Comparison of ENCODE assay signal across 19 cellular contexts in the genomic region with DNA sequence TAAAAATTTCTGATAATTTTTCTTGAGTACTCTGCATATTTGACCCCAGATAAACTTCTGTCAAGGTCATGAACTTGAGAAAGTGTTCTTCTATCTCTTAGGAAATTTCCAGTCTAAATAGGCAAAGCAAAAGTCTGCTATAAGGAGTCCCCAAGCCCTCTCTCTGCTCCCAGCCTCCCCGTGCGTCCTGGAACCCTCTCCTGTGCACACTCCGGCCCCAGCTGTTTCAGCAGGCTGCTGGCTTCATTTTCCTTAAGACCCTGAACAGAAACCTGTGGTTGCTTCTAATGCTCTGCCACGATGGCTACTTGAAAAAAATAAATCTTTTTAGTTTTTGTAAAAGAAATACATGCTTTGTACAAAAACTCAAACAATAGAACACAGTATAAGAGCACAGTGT. TPM values are rescaled to one million over a fixed set of nuclear protein-coding genes. Genes with fewer than 3 reads are reported as not detected.
DNase-seq lines count a peak whose midpoint lies in the region; ATAC-seq, FAIRE-seq and TF ChIP-seq lines count a peak whose summit lies in the region.
"Had no signal": no experiment of that assay in that cellular context is flagged by ENCODE, and none has a peak within 500 bp of the region (broad histone marks: within the 10 kb centered on the region; RNA-seq: fewer than 3 reads in every experiment).

No MANE protein-coding gene starts in this region.

- in situ Hi-C loops in K562 (cut with MboI), result no loop called here

- H3K4me3 ChIP-seq in K562, result no peak overlapping the region

- intact Hi-C loops in activated CD4-positive, alpha-beta T cell treated with anti-CD3 and anti-CD28 coated beads for 36 hours (cut with DNase I, micrococcal nuclease), result no loop called here
- intact Hi-C loops in K562 (cut with micrococcal nuclease), result no loop called here

- 63% methylated on average over 4 of the region's 4 CpGs for WGBS in K562 (ENCODE audit: insufficient coverage, low coverage, missing lambda C conversion rate)

- no peaks in the 10 kb centered on the region for H3K79me2 ChIP-seq in K562 (ENCODE audit: control insufficient read depth, insufficient read depth, low read length)

- no peak for FAIRE-seq in K562 (lab: Jason Lieb, UNC)

- POLR2A ChIA-PET in activated CD4-positive, alpha-beta T cell treated with anti-CD3 and anti-CD28 coated beads, Interleukin-2, amount 10 ng/mL, durations not matched to agents 7 days and 5 days (lab: Charles Lee), result no interaction called here
- POLR2A ChIA-PET in activated CD4-positive, alpha-beta T cell treated with anti-CD3 and anti-CD28 coated beads for 36 hours (lab: Charles Lee), result no interaction called here
- POLR2A ChIA-PET in K562 (lab: Yijun Ruan, JAX), result no interaction called here

- no peaks in the 10 kb centered on the region for H3K36me3 Mint-ChIP-seq in activated CD4-positive, alpha-beta T cell treated with anti-CD3 and anti-CD28 coated beads, Interleukin-2, amount 10 ng/mL, durations not matched to agents 7 days and 5 days (ENCODE audit: low read depth)
- no peaks in the 10 kb centered on the region for H3K36me3 Mint-ChIP-seq in activated CD4-positive, alpha-beta T cell treated with anti-CD3 and anti-CD28 coated beads for 36 hours (ENCODE audit: low read depth)
- H3K36me3 Mint-ChIP-seq: CD14-positive monocyte; CD8-positive, alpha-beta memory T cell had no signal

- TF ChIP-seq POLR2A in K562 (conservative IDR thresholded peaks at IDR 0.05), result no peak

- H3K27ac Mint-ChIP-seq in activated CD4-positive, alpha-beta T cell treated with anti-CD3 and anti-CD28 coated beads, Interleukin-2, amount 10 ng/mL, durations not matched to agents 7 days and 5 days, result no peak overlapping the region
- no peak overlapping the region for H3K27ac Mint-ChIP-seq in activated CD4-positive, alpha-beta T cell treated with anti-CD3 and anti-CD28 coated beads for 36 hours

- no peaks in the 10 kb centered on the region for H3K9me1 ChIP-seq in K562 (ENCODE audit: control insufficient read depth, insufficient read depth, low read length)

- no peak for TF ChIP-seq RAD21 in K562 (CRISPR knock-in tag; conservative IDR thresholded peaks at IDR 0.05 in 1 of 2, IDR thresholded peaks at IDR 0.05 in 1 of 2)

- H3K4me1 Mint-ChIP-seq in activated CD4-positive, alpha-beta T cell treated with anti-CD3 and anti-CD28 coated beads, Interleukin-2, amount 10 ng/mL, durations not matched to agents 7 days and 5 days, result peaks cover 45% of the 10 kb centered on the region
- H3K4me1 Mint-ChIP-seq in activated CD4-positive, alpha-beta T cell treated with anti-CD3 and anti-CD28 coated beads for 36 hours, result peaks cover 36% of the 10 kb centered on the region

- H3K9ac ChIP-seq in K562 (ENCODE audit: insufficient read depth in 1 of 2, low read depth in 2 of 2, low read length in 2 of 2), result no peak overlapping the region

- H3K27me3 Mint-ChIP-seq in activated CD4-positive, alpha-beta T cell treated with anti-CD3 and anti-CD28 coated beads, Interleukin-2, amount 10 ng/mL, durations not matched to agents 7 days and 5 days, result peaks cover 9% of the 10 kb centered on the region
- no peaks in the 10 kb centered on the region for H3K27me3 Mint-ChIP-seq in activated CD4-positive, alpha-beta T cell treated with anti-CD3 and anti-CD28 coated beads for 36 hours

- no peak for TF ChIP-seq CTCF in K562 (IDR thresholded peaks at IDR 0.05 in 2 of 3, conservative IDR thresholded peaks at IDR 0.05 in 1 of 3; ENCODE audit: insufficient read depth in 2 of 3, low read depth in 1 of 3, low read length in 3 of 3)

- no peak for ATAC-seq in activated CD4-positive, alpha-beta T cell treated with anti-CD3 and anti-CD28 coated beads for 36 hours
- ATAC-seq in K562, result no peak
- no peak for ATAC-seq in HG02840 (IDR thresholded peaks at IDR 0.05; ENCODE audit: low FRiP score, unreplicated experiment)
- ATAC-seq in HG03097 (IDR thresholded peaks at IDR 0.05; ENCODE audit: low FRiP score, unreplicated experiment), result no peak

- H3K4me1 ChIP-seq in K562 (replicated peaks in 1 of 2; ENCODE audit: control insufficient read depth in 2 of 2, insufficient read depth in 2 of 2, low read length in 2 of 2), result peaks cover 4 to 19% of the 10 kb centered on the region in 2 experiments; a peak in 4 of 5 replicates
- H3K4me1 ChIP-seq: Caco-2 had no signal

- no peaks in the 10 kb centered on the region for H4K20me1 ChIP-seq in K562 (replicated peaks; ENCODE audit: control insufficient read depth, insufficient read depth, low read length)

- peaks cover 8% of the 10 kb centered on the region for H3K9me3 Mint-ChIP-seq in activated CD4-positive, alpha-beta T cell treated with anti-CD3 and anti-CD28 coated beads, Interleukin-2, amount 10 ng/mL, durations not matched to agents 7 days and 5 days
- no peaks in the 10 kb centered on the region for H3K9me3 Mint-ChIP-seq in activated CD4-positive, alpha-beta T cell treated with anti-CD3 and anti-CD28 coated beads for 36 hours (ENCODE audit: low read depth)
- H3K9me3 Mint-ChIP-seq: CD14-positive monocyte; CD8-positive, alpha-beta memory T cell had no signal

- no peak overlapping the region for H3K4me2 ChIP-seq in K562 (ENCODE audit: insufficient read depth, low read length)

- H3K27ac ChIP-seq in K562 (ENCODE audit: extremely low read depth, low read depth, low read length), result no peak overlapping the region
- H3K27ac ChIP-seq: 22Rv1, HL-60 had no signal

- no peaks in the 10 kb centered on the region for H3K27me3 ChIP-seq in K562 (ENCODE audit: control insufficient read depth in 2 of 2, insufficient read depth in 2 of 2, low read length in 2 of 2)

- H3K9me3 ChIP-seq in K562 (replicated peaks; ENCODE audit: control insufficient read depth, insufficient read depth, low read depth, low read length), result no peaks in the 10 kb centered on the region
- H3K9me3 ChIP-seq: Caco-2 had no signal

- BruUV-seq in K562 (replicated peaks; lab: Mats Ljungman, UMichigan), result no TSS peak

- no peak overlapping the region for H3K4me3 Mint-ChIP-seq in activated CD4-positive, alpha-beta T cell treated with anti-CD3 and anti-CD28 coated beads, Interleukin-2, amount 10 ng/mL, durations not matched to agents 7 days and 5 days
- no peak overlapping the region for H3K4me3 Mint-ChIP-seq in activated CD4-positive, alpha-beta T cell treated with anti-CD3 and anti-CD28 coated beads for 36 hours
- H3K4me3 Mint-ChIP-seq: CD14-positive monocyte; CD8-positive, alpha-beta memory T cell had no signal

- H3K36me3 ChIP-seq in K562 (ENCODE audit: control insufficient read depth, insufficient read depth, low read length), result no peaks in the 10 kb centered on the region

- H2AFZ ChIP-seq in K562 (ENCODE audit: low read depth, low read length), result no peak overlapping the region

- peak; percentile 3 for DNase-seq in activated CD4-positive, alpha-beta T cell treated with anti-CD3 and anti-CD28 coated beads, Interleukin-2, amount 10 ng/mL, durations not matched to agents 7 days and 5 days
- DNase-seq in activated CD4-positive, alpha-beta T cell treated with anti-CD3 and anti-CD28 coated beads for 36 hours, result no peak
- DNase-seq in K562 (ENCODE audit: extremely low read depth in 1 of 4, low spot score in 3 of 4), result no peak
- peak; percentile 25 for DNase-seq in islet precursor cell
- DNase-seq in ureter (ENCODE audit: low spot score), result peak; percentile 20
- no peak for DNase-seq in NCI-H226
- DNase-seq: Caco-2; CD8-positive, alpha-beta memory T cell; DMS53; GF-D8; KBM-7 had no signal

- no peak for TF ChIP-seq EP300 in K562 (IDR thresholded peaks at IDR 0.05; ENCODE audit: low read length)

- CTCF ChIA-PET in activated CD4-positive, alpha-beta T cell treated with anti-CD3 and anti-CD28 coated beads, Interleukin-2, amount 10 ng/mL, durations not matched to agents 7 days and 5 days (lab: Charles Lee), result no interaction called here
- CTCF ChIA-PET in activated CD4-positive, alpha-beta T cell treated with anti-CD3 and anti-CD28 coated beads for 36 hours (lab: Charles Lee), result no interaction called here
- CTCF ChIA-PET in K562 (lab: Yijun Ruan, JAX; ENCODE audit: low intra/inter-chr PET ratio), result no interaction called here

RNA-seq across cellular contexts. Expression of a gene that starts 14.7 kb away (rescaled TPM):
- under 1 TPM; 0.10 TPM for total RNA-seq in activated CD4-positive, alpha-beta T cell treated with anti-CD3 and anti-CD28 coated beads, Interleukin-2, amount 10 ng/mL, durations not matched to agents 7 days and 5 days
- total RNA-seq in activated CD4-positive, alpha-beta T cell treated with anti-CD3 and anti-CD28 coated beads for 36 hours, result not detected
- total RNA-seq in K562 (2011; cell fraction: chromatin; rRNA removed; ENCODE audit: low replicate concordance), result not detected in 2 replicates
- not detected in 2 replicates for total RNA-seq in K562 (2011; cell fraction: nucleolus; rRNA removed)
- total RNA-seq in K562 (2011; cell fraction: nucleoplasm; rRNA removed), result not detected in 2 replicates
- 0.04 TPM in 1 of 2 replicates, not detected in the other for total RNA-seq in K562 (2014; rRNA removed)
- total RNA-seq in K562 (2014; rRNA removed; fragmentation: Illumina TruSeq; extraction: Trizol), result 0.04 and 0.10 TPM in 2 replicates
- 0.60 and 0.69 TPM in 2 replicates for total RNA-seq in K562 (2015; rRNA removed; fragmentation: Illumina TruSeq; extraction: Trizol)
- 0.11 TPM in 1 of 2 replicates, not detected in the other for total RNA-seq in K562 (2021)
- polyA plus RNA-seq in K562 (2011; rRNA removed), result 0.03 and 0.04 TPM in 2 replicates
- not detected in 2 replicates for polyA plus RNA-seq in K562 (2011; cell fraction: cytosol; rRNA removed)
- 0.06 TPM in 1 of 2 replicates, not detected in the other for polyA plus RNA-seq in K562 (2011; cell fraction: nucleus; rRNA removed)
- polyA plus RNA-seq in K562 (2012), result 0.42 and 0.87 TPM in 2 replicates
- 0.06 TPM in 1 of 2 replicates, not detected in the other for polyA plus RNA-seq in K562 (2014; fragmentation: Illumina TruSeq; extraction: Trizol)
- polyA plus RNA-seq in K562 (2014; fragmentation: Nextera tagmentation; extraction: Ambion mirVana), result under 1 TPM; 0.07 to 0.10 TPM
- 0.17 TPM in 1 of 2 replicates, not detected in the other for polyA plus RNA-seq in K562 (2014; rRNA removed)
- not detected in 2 replicates for polyA minus RNA-seq in K562 (2011; rRNA and poly(A)+ RNA removed)
- polyA minus RNA-seq in K562 (2011; cell fraction: cytosol; rRNA and poly(A)+ RNA removed), result not detected in 2 replicates
- not detected in 2 replicates for polyA minus RNA-seq in K562 (2011; cell fraction: nucleus; rRNA and poly(A)+ RNA removed)
- total RNA-seq in ureter, result not detected
- total RNA-seq: A673; Caco-2; CD8-positive, alpha-beta memory T cell had no signal
- polyA plus RNA-seq: BJ, CD14-positive monocyte had no signal

RNA-seq across cellular contexts. Expression of a gene that starts 18.9 kb away (rescaled TPM):
- 1 to 10 TPM; 8.2 to 8.6 TPM for total RNA-seq in activated CD4-positive, alpha-beta T cell treated with anti-CD3 and anti-CD28 coated beads, Interleukin-2, amount 10 ng/mL, durations not matched to agents 7 days and 5 days
- 1 to 10 TPM; 1.7 to 1.9 TPM for total RNA-seq in activated CD4-positive, alpha-beta T cell treated with anti-CD3 and anti-CD28 coated beads for 36 hours
- not detected in 2 replicates for total RNA-seq in K562 (2011; cell fraction: chromatin; rRNA removed; ENCODE audit: low replicate concordance)
- total RNA-seq in K562 (2011; cell fraction: nucleolus; rRNA removed), result not detected in 2 replicates
- total RNA-seq in K562 (2011; cell fraction: nucleoplasm; rRNA removed), result not detected in 2 replicates
- total RNA-seq in K562 (2014; rRNA removed) (0.14 TPM in 1 of 2 replicates, not detected in the other), K562 (2014; rRNA removed; fragmentation: Illumina TruSeq; extraction: Trizol) (not detected in 2 replicates), K562 (2015; rRNA removed; fragmentation: Illumina TruSeq; extraction: Trizol) (0.11 and 0.18 TPM in 2 replicates), K562 (2021) (not detected in 2 replicates), ureter (not detected)
- polyA plus RNA-seq in K562 (2011; rRNA removed) (not detected in 2 replicates), K562 (2014; fragmentation: Illumina TruSeq; extraction: Trizol) (0.09 TPM in 1 of 2 replicates, not detected in the other), K562 (2014; fragmentation: Nextera tagmentation; extraction: Ambion mirVana) (not detected), K562 (2014; rRNA removed) (0.13 TPM in 1 of 2 replicates, not detected in the other)
- not detected in 2 replicates for polyA plus RNA-seq in K562 (2011; cell fraction: cytosol; rRNA removed)
- polyA plus RNA-seq in K562 (2011; cell fraction: nucleus; rRNA removed), result 0.13 TPM in 1 of 2 replicates, not detected in the other
- polyA plus RNA-seq in K562 (2012), result 0.18 and 0.37 TPM in 2 replicates
- not detected in 2 replicates for polyA minus RNA-seq in K562 (2011; rRNA and poly(A)+ RNA removed)
- polyA minus RNA-seq in K562 (2011; cell fraction: cytosol; rRNA and poly(A)+ RNA removed), result not detected in 2 replicates
- polyA minus RNA-seq in K562 (2011; cell fraction: nucleus; rRNA and poly(A)+ RNA removed), result not detected in 2 replicates
- total RNA-seq: A673, Caco-2, H4 had no signal
- polyA plus RNA-seq: BJ, CD14-positive monocyte had no signal

RNA-seq across cellular contexts. Expression of a gene that starts 36.0 kb away (rescaled TPM):
- total RNA-seq in activated CD4-positive, alpha-beta T cell treated with anti-CD3 and anti-CD28 coated beads, Interleukin-2, amount 10 ng/mL, durations not matched to agents 7 days and 5 days, result 10 to 100 TPM; 12.3 to 13.0 TPM
- 1 to 10 TPM; 3.2 TPM for total RNA-seq in activated CD4-positive, alpha-beta T cell treated with anti-CD3 and anti-CD28 coated beads for 36 hours
- not detected in 2 replicates for total RNA-seq in K562 (2011; cell fraction: chromatin; rRNA removed; ENCODE audit: low replicate concordance)
- total RNA-seq in K562 (2011; cell fraction: nucleolus; rRNA removed), result not detected in 2 replicates
- not detected in 2 replicates for total RNA-seq in K562 (2011; cell fraction: nucleoplasm; rRNA removed)
- total RNA-seq in K562 (2014; rRNA removed) (not detected in 2 replicates), K562 (2014; rRNA removed; fragmentation: Illumina TruSeq; extraction: Trizol) (not detected in 2 replicates), K562 (2015; rRNA removed; fragmentation: Illumina TruSeq; extraction: Trizol) (not detected in 2 replicates), K562 (2021) (0.09 TPM in 1 of 2 replicates, not detected in the other), ureter (not detected)
- polyA plus RNA-seq in K562 (2011; rRNA removed) (not detected in 2 replicates), K562 (2014; fragmentation: Illumina TruSeq; extraction: Trizol) (not detected in 2 replicates), K562 (2014; fragmentation: Nextera tagmentation; extraction: Ambion mirVana) (not detected), K562 (2014; rRNA removed) (not detected in 2 replicates)
- polyA plus RNA-seq in K562 (2011; cell fraction: cytosol; rRNA removed), result not detected in 2 replicates
- polyA plus RNA-seq in K562 (2011; cell fraction: nucleus; rRNA removed), result not detected in 2 replicates
- polyA plus RNA-seq in K562 (2012), result 0.21 and 0.65 TPM in 2 replicates
- not detected in 2 replicates for polyA minus RNA-seq in K562 (2011; rRNA and poly(A)+ RNA removed)
- not detected in 2 replicates for polyA minus RNA-seq in K562 (2011; cell fraction: cytosol; rRNA and poly(A)+ RNA removed)
- not detected in 2 replicates for polyA minus RNA-seq in K562 (2011; cell fraction: nucleus; rRNA and poly(A)+ RNA removed)
- total RNA-seq: A673; Caco-2; CD8-positive, alpha-beta memory T cell; H4 had no signal
- polyA plus RNA-seq: BJ; CD14-positive monocyte; CD8-positive, alpha-beta memory T cell had no signal

RNA-seq across cellular contexts. Expression of a gene that starts 42.9 kb away (rescaled TPM):
- under 1 TPM; 0.33 to 0.60 TPM for total RNA-seq in activated CD4-positive, alpha-beta T cell treated with anti-CD3 and anti-CD28 coated beads, Interleukin-2, amount 10 ng/mL, durations not matched to agents 7 days and 5 days
- not detected for total RNA-seq in activated CD4-positive, alpha-beta T cell treated with anti-CD3 and anti-CD28 coated beads for 36 hours
- not detected in 2 replicates for total RNA-seq in K562 (2011; cell fraction: chromatin; rRNA removed; ENCODE audit: low replicate concordance)
- not detected in 2 replicates for total RNA-seq in K562 (2011; cell fraction: nucleolus; rRNA removed)
- total RNA-seq in K562 (2011; cell fraction: nucleoplasm; rRNA removed), result not detected in 2 replicates
- not detected in 2 replicates for total RNA-seq in K562 (2014; rRNA removed)
- not detected in 2 replicates for total RNA-seq in K562 (2014; rRNA removed; fragmentation: Illumina TruSeq; extraction: Trizol)
- 0.11 and 0.18 TPM in 2 replicates for total RNA-seq in K562 (2015; rRNA removed; fragmentation: Illumina TruSeq; extraction: Trizol)
- total RNA-seq in K562 (2021), result not detected in 2 replicates
- polyA plus RNA-seq in K562 (2011; rRNA removed), result not detected in 2 replicates
- not detected in 2 replicates for polyA plus RNA-seq in K562 (2011; cell fraction: cytosol; rRNA removed)
- polyA plus RNA-seq in K562 (2011; cell fraction: nucleus; rRNA removed), result not detected in 2 replicates
- polyA plus RNA-seq in K562 (2012), result 0.33 TPM in 1 of 2 replicates, not detected in the other
- not detected in 2 replicates for polyA plus RNA-seq in K562 (2014; fragmentation: Illumina TruSeq; extraction: Trizol)
- polyA plus RNA-seq in K562 (2014; fragmentation: Nextera tagmentation; extraction: Ambion mirVana), result not detected
- polyA plus RNA-seq in K562 (2014; rRNA removed), result not detected in 2 replicates
- not detected in 2 replicates for polyA minus RNA-seq in K562 (2011; rRNA and poly(A)+ RNA removed)
- not detected in 2 replicates for polyA minus RNA-seq in K562 (2011; cell fraction: cytosol; rRNA and poly(A)+ RNA removed)
- not detected in 2 replicates for polyA minus RNA-seq in K562 (2011; cell fraction: nucleus; rRNA and poly(A)+ RNA removed)
- not detected for total RNA-seq in ureter
- total RNA-seq: A673; CD8-positive, alpha-beta memory T cell; H4 had no signal
- polyA plus RNA-seq: BJ, CD14-positive monocyte had no signal

Comparison
In these comparisons a context has a peak if more than half of its experiments do, and no peak if none do; other contexts are left out.
1. DNase-seq: peak in activated CD4-positive, alpha-beta T cell treated with anti-CD3 and anti-CD28 coated beads, Interleukin-2, amount 10 ng/mL, durations not matched to agents 7 days and 5 days (single experiment), islet precursor cell (single experiment) and ureter (single experiment); none in activated CD4-positive, alpha-beta T cell treated with anti-CD3 and anti-CD28 coated beads for 36 hours (single experiment), K562 (0 of 4) and NCI-H226 (single experiment).